In genomic region chr1:33117440-33118085, GRCh38 we compare ENCODE assay signal across 19 cellular contexts.
"Had no signal": no experiment of that assay in that cellular context is flagged by ENCODE, and none has a peak within 500 bp of the region (broad histone marks: within the 10 kb centered on the region; RNA-seq: fewer than 3 reads in every experiment).

No MANE protein-coding gene starts in this region.

- H3K27ac Mint-ChIP-seq: activated naive CD4-positive, alpha-beta T cell treated with anti-CD3 and anti-CD28 coated beads, Interleukin-2, amount 50 U/mL, for 24 hours; activated T-helper 1 cell treated with anti-CD3 and anti-CD28 coated beads, Interleukin-12 subunit alpha, Interleukin-12 subunit beta, Interleukin-2, Interleukin-4 antibody, amounts not matched to agents 30 ng/mL and 10 ng/mL and 1 ng/mL, durations not matched to agents 14 hours and 24 hours and 36 hours had no signal

- H3K36me3 Mint-ChIP-seq: activated naive CD4-positive, alpha-beta T cell treated with anti-CD3 and anti-CD28 coated beads, Interleukin-2, amount 50 U/mL, for 24 hours had no signal

- H3K27me3 Mint-ChIP-seq: activated naive CD4-positive, alpha-beta T cell treated with anti-CD3 and anti-CD28 coated beads, Interleukin-2, amount 50 U/mL, for 24 hours; central memory CD8-positive, alpha-beta T cell; naive thymus-derived CD4-positive, alpha-beta T cell had no signal

- DNase-seq: activated CD4-positive, alpha-beta T cell treated with anti-CD3 and anti-CD28 coated beads, Interleukin-2, amount 50 U/mL, for 1 hour; activated CD4-positive, CD25-positive, alpha-beta regulatory T cell treated with anti-CD3 and anti-CD28 coated beads, Interleukin-2, amount 50 U/mL, for 72 hours; activated gamma-delta T cell treated with Interleukin-2 at 50 U/mL for 16 hours; activated T-cell treated with anti-CD3 and anti-CD28 coated beads, Interleukin-2, amount 50 U/mL, for 1 hour; effector CD8-positive, alpha-beta T cell; esophagus squamous epithelium; foreskin melanocyte; heart right ventricle; midbrain; naive thymus-derived CD4-positive, alpha-beta T cell; nucleus accumbens; stimulated activated CD4-positive, alpha-beta T cell treated with anti-CD3 and anti-CD28 coated beads, Interleukin-15, amount 100 ng/mL, for 24 hours; stimulated activated CD4-positive, alpha-beta T cell treated with anti-CD3 and anti-CD28 coated beads, Interleukin-2, amount 100 ng/mL, for 24 hours; stimulated activated naive CD4-positive, alpha-beta T cell treated with Interleukin-2 at 50 U/mL for 16 hours; T-helper 1 cell; T1000 had no signal

- H3K4me3 Mint-ChIP-seq: activated naive CD4-positive, alpha-beta T cell treated with anti-CD3 and anti-CD28 coated beads, Interleukin-2, amount 50 U/mL, for 24 hours; activated T-helper 1 cell treated with anti-CD3 and anti-CD28 coated beads, Interleukin-12 subunit alpha, Interleukin-12 subunit beta, Interleukin-2, Interleukin-4 antibody, amounts not matched to agents 30 ng/mL and 10 ng/mL and 1 ng/mL, durations not matched to agents 14 hours and 24 hours and 36 hours; central memory CD8-positive, alpha-beta T cell; naive thymus-derived CD4-positive, alpha-beta T cell had no signal

- ATAC-seq: heart right ventricle; naive thymus-derived CD4-positive, alpha-beta T cell had no signal

- H3K4me1 Mint-ChIP-seq: activated naive CD4-positive, alpha-beta T cell treated with anti-CD3 and anti-CD28 coated beads, Interleukin-2, amount 50 U/mL, for 24 hours; central memory CD8-positive, alpha-beta T cell had no signal

- H3K9me3 Mint-ChIP-seq: activated naive CD4-positive, alpha-beta T cell treated with anti-CD3 and anti-CD28 coated beads, Interleukin-2, amount 50 U/mL, for 24 hours; activated T-helper 1 cell treated with anti-CD3 and anti-CD28 coated beads, Interleukin-12 subunit alpha, Interleukin-12 subunit beta, Interleukin-2, Interleukin-4 antibody, amounts not matched to agents 30 ng/mL and 10 ng/mL and 1 ng/mL, durations not matched to agents 14 hours and 24 hours and 36 hours; central memory CD8-positive, alpha-beta T cell; naive thymus-derived CD4-positive, alpha-beta T cell had no signal
